8 cellular contexts compared by ENCODE assay signal in genomic region chr5:163459888-163460561, GRCh38. TPM values are rescaled to one million over a fixed set of nuclear protein-coding genes. Genes with fewer than 3 reads are reported as not detected.
DNase-seq lines count a peak whose midpoint lies in the region; ATAC-seq and TF ChIP-seq lines count a peak whose summit lies in the region.

Gene NUDCD2, minus strand, starts transcription at chr5:163460102. Its CDS starts 52 bp downstream, at chr5:163460050.

- H2BK5ac ChIP-seq in trophoblast cell (ENCODE audit: low read depth, low read length, poor library complexity) = peak within 1 kb of the TSS; percentile 90

- H4K8ac ChIP-seq in trophoblast cell (ENCODE audit: low read depth, low read length) = peak within 1 kb of the TSS; percentile 97

- H3K4me3 ChIP-seq in adipocyte (ENCODE audit: low read length) = peak within 1 kb of the TSS; percentile 97
- peak within 1 kb of the TSS; percentile 84 for H3K4me3 ChIP-seq in trophoblast cell (ENCODE audit: low read depth, low read length)

- peak within 1 kb of the TSS; percentile 97 for H3K18ac ChIP-seq in trophoblast cell (ENCODE audit: low read length)

- peak within 1 kb of the TSS; percentile 97 for H3K14ac ChIP-seq in trophoblast cell (ENCODE audit: low read length)

- H3K27ac ChIP-seq in trophoblast cell (ENCODE audit: low read depth, low read length) = peak within 1 kb of the TSS; percentile 97

- H3K4me3 Mint-ChIP-seq in type B pancreatic cell = peak within 1 kb of the TSS; percentile 95

- H3K36me3 Mint-ChIP-seq in type B pancreatic cell = peaks cover 21% of the 10 kb centered on the region

- H3K4me1 ChIP-seq in adipocyte (ENCODE audit: control insufficient read depth, insufficient read depth, low read length) (peaks cover 40% of the 10 kb centered on the region), trophoblast cell (ENCODE audit: control insufficient read depth in 1 of 2, insufficient read depth in 2 of 2, low read length in 2 of 2) (no peaks in the 10 kb centered on the region)

- TF ChIP-seq CTCF in GM12874 (IDR thresholded peaks at IDR 0.05; ENCODE audit: insufficient read depth, low read depth, low read length) (peak; percentile 43), type B pancreatic cell (conservative IDR thresholded peaks at IDR 0.05) (peak; percentile 48)

- H3K79me1 ChIP-seq in trophoblast cell (ENCODE audit: low read length) = peaks cover 16% of the 10 kb centered on the region

- H4K91ac ChIP-seq in trophoblast cell (ENCODE audit: low read depth, low read length) = peak within 1 kb of the TSS; percentile 96

- H3K23ac ChIP-seq in trophoblast cell (ENCODE audit: low read length) = no peak within 1 kb of the TSS

- peak within 1 kb of the TSS; percentile 95 for H4K12ac ChIP-seq in trophoblast cell (ENCODE audit: low read depth, low read length)

- ATAC-seq in HG02763 (IDR thresholded peaks at IDR 0.05; ENCODE audit: unreplicated experiment) = peak; percentile 83

- H2AFZ ChIP-seq in trophoblast cell (ENCODE audit: insufficient read depth, low read length, poor library complexity) = peak within 1 kb of the TSS; percentile 92

- H3K27me3 ChIP-seq in adipocyte (replicated peaks; ENCODE audit: control insufficient read depth, insufficient read depth, low read length) = no peaks in the 10 kb centered on the region
- H3K27me3 ChIP-seq in trophoblast cell (ENCODE audit: insufficient read depth, low read length) = no peaks in the 10 kb centered on the region

- H2BK12ac ChIP-seq in trophoblast cell (ENCODE audit: low read length) = peak within 1 kb of the TSS; percentile 43

- peaks cover 26% of the 10 kb centered on the region for H3K4me1 Mint-ChIP-seq in type B pancreatic cell (ENCODE audit: unreplicated experiment)

- H2AK5ac ChIP-seq in trophoblast cell (ENCODE audit: low read length) = peak within 1 kb of the TSS; percentile 84

- H3K9ac ChIP-seq in adipocyte (ENCODE audit: low read length) (peak within 1 kb of the TSS; percentile 97), trophoblast cell (ENCODE audit: low read length) (peak within 1 kb of the TSS; percentile 93)

- peak within 1 kb of the TSS; percentile 93 for H3K4ac ChIP-seq in trophoblast cell (ENCODE audit: low read depth, low read length)

- peak within 1 kb of the TSS; percentile 100 for H3K27ac Mint-ChIP-seq in type B pancreatic cell

- DNase-seq in NCI-H1417 treated with DMSO at 0.1 percent for 48 hours (lab: John Stamatoyannopoulos, UW) (peak; percentile 70), SW480 (ENCODE audit: low spot score) (peak; percentile 100), adipocyte (ENCODE audit: low read depth) (peak; percentile 99), cardiac septum (ENCODE audit: low spot score) (peak; percentile 96), trophoblast cell (peak; percentile 94 to 98), type B pancreatic cell (ENCODE audit: extremely low spot score, unreplicated experiment) (peak; percentile 96)

- H3K4me2 ChIP-seq in trophoblast cell (ENCODE audit: low read length) = peak within 1 kb of the TSS; percentile 99

- H3K9me3 ChIP-seq in adipocyte (ENCODE audit: control insufficient read depth, low read length) (no peaks in the 10 kb centered on the region), trophoblast cell (ENCODE audit: insufficient read depth, low read depth, low read length) (no peaks in the 10 kb centered on the region)

- intact Hi-C loops in cardiac septum (cut with DNase I) = loop anchor here (2.0 kb wide), 1 partner anchor 45 kb away; the partner anchor contains the start of gene MAT2B

- H3K9me3 Mint-ChIP-seq in type B pancreatic cell = no peaks in the 10 kb centered on the region

- no CpG with 5 or more reads among the region's 53 CpGs for WGBS in trophoblast cell (ENCODE audit: extremely low coverage, insufficient coverage, insufficient read length)

- H2BK120ac ChIP-seq in trophoblast cell (ENCODE audit: insufficient read depth, low read length, poor library complexity) = peak within 1 kb of the TSS; percentile 96

- H3K79me2 ChIP-seq in trophoblast cell (ENCODE audit: control insufficient read depth, insufficient read depth, low read length, poor library complexity) = peaks cover 8% of the 10 kb centered on the region

- H3K36me3 ChIP-seq in adipocyte (ENCODE audit: control insufficient read depth, insufficient read depth, low read length, severe bottlenecking) = peaks cover 4% of the 10 kb centered on the region
- peaks cover 0 to 6% of the 10 kb centered on the region in 2 experiments for H3K36me3 ChIP-seq in trophoblast cell (ENCODE audit: control insufficient read depth in 1 of 2, insufficient read depth in 2 of 2, low read length in 2 of 2)

- no peaks in the 10 kb centered on the region for H3K27me3 Mint-ChIP-seq in type B pancreatic cell

RNA-seq across cellular contexts. Expression of gene NUDCD2, which starts in this region (rescaled TPM):
- total RNA-seq in cardiac septum = 16.2 TPM
- 10.6 and 11.6 TPM in 2 replicates for polyA plus RNA-seq in trophoblast cell (2013)
- 23.0 and 30.4 TPM in 2 replicates for total RNA-seq in type B pancreatic cell (ENCODE audit: low replicate concordance)

Comparison
In these comparisons a context has a peak if more than half of its experiments do, and no peak if none do; other contexts are left out.
1. Peak in every context shown above with its lines: DNase-seq, ATAC-seq, H3K4me3 ChIP-seq and H3K27ac ChIP-seq.